14 cellular contexts compared by ENCODE assay signal in the genomic region with DNA sequence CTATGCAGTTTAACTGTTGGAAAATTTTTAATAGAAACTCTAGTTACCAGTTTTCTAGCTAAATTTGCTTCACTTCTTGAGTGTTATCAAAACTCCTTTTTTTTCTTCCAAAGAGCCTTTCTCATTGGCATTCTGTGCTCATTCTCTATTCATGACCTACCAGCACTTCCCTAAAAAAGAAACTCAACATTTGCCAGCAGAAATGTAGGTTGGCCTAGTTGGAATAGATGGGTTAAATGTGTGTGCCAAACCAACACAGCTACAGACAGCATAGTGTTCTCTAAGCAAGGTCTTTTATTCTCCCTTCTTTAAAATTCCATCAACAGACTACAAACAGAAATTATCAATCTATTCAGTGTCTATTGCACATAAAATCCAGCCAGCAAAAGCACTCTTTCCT.
DNase-seq lines count a peak whose midpoint lies in the region; TF ChIP-seq lines count a peak whose summit lies in the region.
"Had no signal": no experiment of that assay in that cellular context is flagged by ENCODE, and none has a peak within 500 bp of the region (broad histone marks: within the 10 kb centered on the region; RNA-seq: fewer than 3 reads in every experiment).

No MANE protein-coding gene starts in this region.

- POLR2A ChIA-PET in MCF 10A (lab: Yijun Ruan, JAX) = no interaction called here

- H3K4me1 Mint-ChIP-seq in MCF 10A (ENCODE audit: insufficient read depth, unreplicated experiment) = no peaks in the 10 kb centered on the region
- H3K4me1 Mint-ChIP-seq in endothelial cell (ENCODE audit: unreplicated experiment) = no peaks in the 10 kb centered on the region
- H3K4me1 Mint-ChIP-seq: CD14-positive monocyte; CD4-positive, alpha-beta memory T cell; H9 had no signal

- H3K27me3 Mint-ChIP-seq in MCF 10A (ENCODE audit: insufficient read depth, unreplicated experiment) (peaks cover 42% of the 10 kb centered on the region), endothelial cell (ENCODE audit: unreplicated experiment) (no peaks in the 10 kb centered on the region)

- H3K9me3 Mint-ChIP-seq in MCF 10A (ENCODE audit: unreplicated experiment) (no peaks in the 10 kb centered on the region), endothelial cell (ENCODE audit: unreplicated experiment) (no peaks in the 10 kb centered on the region)
- H3K9me3 Mint-ChIP-seq: H9 had no signal

- BruUV-seq in MCF 10A (replicated peaks; lab: Mats Ljungman, UMichigan) = no TSS peak

- H3K27ac Mint-ChIP-seq in MCF 10A (ENCODE audit: low read depth, unreplicated experiment) (no peak overlapping the region), endothelial cell (ENCODE audit: unreplicated experiment) (no peak overlapping the region)
- H3K27ac Mint-ChIP-seq: CD14-positive monocyte; CD4-positive, alpha-beta memory T cell; H9 had no signal

- CTCF ChIA-PET in MCF 10A (lab: Yijun Ruan, JAX) = no interaction called here

- DNase-seq in Ammon's horn (ENCODE audit: low spot score) = peak; percentile 51
- DNase-seq in cerebellar nuclear complex (lab: John Stamatoyannopoulos, UW) = peak; percentile 17 to 74
- DNase-seq in medulla oblongata (ENCODE audit: extremely low spot score) = peak; percentile 59
- DNase-seq in putamen (ENCODE audit: low spot score) = peak; percentile 8
- DNase-seq in MCF 10A (ENCODE audit: unreplicated experiment) = no peak
- DNase-seq in NK-92 treated with Interleukin-12 subunit alpha and Interleukin-12 subunit beta, amount 100 ng/mL, for 24 hours (lab: John Stamatoyannopoulos, UW) = no peak
- no peak for DNase-seq in endothelial cell (ENCODE audit: low spot score)
- DNase-seq: AML-193; CD4-positive, alpha-beta memory T cell; DMS153; DMS79; GF-D8; H9 had no signal

- TF ChIP-seq CTCF in MCF 10A (IDR thresholded peaks at IDR 0.05; ENCODE audit: unreplicated experiment) (no peak), endothelial cell (IDR thresholded peaks at IDR 0.05; ENCODE audit: unreplicated experiment) (no peak)

- H3K36me3 Mint-ChIP-seq in MCF 10A (ENCODE audit: insufficient read depth, unreplicated experiment) (no peaks in the 10 kb centered on the region), endothelial cell (ENCODE audit: low read depth, unreplicated experiment) (no peaks in the 10 kb centered on the region)
- H3K36me3 Mint-ChIP-seq: CD14-positive monocyte; CD4-positive, alpha-beta memory T cell had no signal

- intact Hi-C loops in MCF 10A (cut with micrococcal nuclease) = no loop called here

- no peak overlapping the region for H3K4me3 Mint-ChIP-seq in MCF 10A (ENCODE audit: unreplicated experiment)
- no peak overlapping the region for H3K4me3 Mint-ChIP-seq in endothelial cell (ENCODE audit: unreplicated experiment)
- H3K4me3 Mint-ChIP-seq: CD14-positive monocyte; CD4-positive, alpha-beta memory T cell; H9 had no signal

Comparison
In these comparisons a context has a peak if more than half of its experiments do, and no peak if none do; other contexts are left out.
1. DNase-seq: peak in Ammon's horn (single experiment), cerebellar nuclear complex (2 of 2), medulla oblongata (single experiment) and putamen (single experiment); none in MCF 10A (single experiment), NK-92 treated with Interleukin-12 subunit alpha and Interleukin-12 subunit beta, amount 100 ng/mL, for 24 hours (single experiment) and endothelial cell (single experiment).